Comparison of ENCODE assay signal across 17 cellular contexts in genomic region chr6:18339599-18339998, GRCh38. TPM values are rescaled to one million over a fixed set of nuclear protein-coding genes. Genes with fewer than 3 reads are reported as not detected.
DNase-seq lines count a peak whose midpoint lies in the region; ATAC-seq, FAIRE-seq and TF ChIP-seq lines count a peak whose summit lies in the region.
"Had no signal": no experiment of that assay in that cellular context is flagged by ENCODE, and none has a peak within 500 bp of the region (broad histone marks: within the 10 kb centered on the region; RNA-seq: fewer than 3 reads in every experiment).

No MANE protein-coding gene starts in this region.

- FAIRE-seq in K562 (lab: Jason Lieb, UNC), result no peak
- FAIRE-seq in keratinocyte (lab: Jason Lieb, UNC), result peak; percentile 81
- FAIRE-seq: G401.6, GM19239 had no signal

- H3K9ac ChIP-seq in Karpas-422 (ENCODE audit: low read length), result no peak overlapping the region
- H3K9ac ChIP-seq in K562 (ENCODE audit: insufficient read depth in 1 of 2, low read depth in 2 of 2, low read length in 2 of 2), result no peak overlapping the region
- no peak overlapping the region for H3K9ac ChIP-seq in keratinocyte (ENCODE audit: control insufficient read depth, extremely low read depth, insufficient read depth, low read length)
- H3K9ac ChIP-seq: GM23248 had no signal

- peak overlapping the region; percentile 93 for H3K27ac ChIP-seq in Karpas-422 (ENCODE audit: low read length)
- H3K27ac ChIP-seq in K562 (ENCODE audit: extremely low read depth, low read depth, low read length), result no peak overlapping the region
- H3K27ac ChIP-seq in keratinocyte (ENCODE audit: control insufficient read depth, insufficient read depth, low read length), result no peak overlapping the region
- H3K27ac ChIP-seq: GM23248 had no signal

- in situ Hi-C loops in K562 (cut with MboI), result no loop called here

- H2AFZ ChIP-seq in Karpas-422 (ENCODE audit: low read length) (no peak overlapping the region), K562 (ENCODE audit: low read depth, low read length) (no peak overlapping the region), keratinocyte (ENCODE audit: control insufficient read depth, low read length) (no peak overlapping the region)
- H2AFZ ChIP-seq: GM23248 had no signal

- no peak for ATAC-seq in K562
- ATAC-seq in HG03354 (IDR thresholded peaks at IDR 0.05; ENCODE audit: poor library complexity, severe bottlenecking, unreplicated experiment), result no peak
- ATAC-seq: HCT116 had no signal

- H3K79me2 ChIP-seq in Karpas-422 (ENCODE audit: low read length), result no peaks in the 10 kb centered on the region
- no peaks in the 10 kb centered on the region for H3K79me2 ChIP-seq in K562 (ENCODE audit: control insufficient read depth, insufficient read depth, low read length)
- H3K79me2 ChIP-seq in keratinocyte (ENCODE audit: control insufficient read depth, insufficient read depth, low read length), result no peaks in the 10 kb centered on the region

- H3K4me1 Mint-ChIP-seq in type B pancreatic cell (ENCODE audit: unreplicated experiment), result peaks cover 6% of the 10 kb centered on the region
- H3K4me1 Mint-ChIP-seq: CD4-positive, alpha-beta memory T cell had no signal

- H3K4me2 ChIP-seq in Karpas-422 (ENCODE audit: low read depth, low read length, poor library complexity, severe bottlenecking) (peak overlapping the region; percentile 5), K562 (ENCODE audit: insufficient read depth, low read length) (no peak overlapping the region), keratinocyte (ENCODE audit: control insufficient read depth, extremely low read depth, insufficient read depth, low read depth, low read length) (no peak overlapping the region)

- dilution Hi-C loops in keratinocyte (cut with MboI; ENCODE audit: extremely low pct_ligation_motif_present, low sequenced_read_pairs), result no loop called here

- TF ChIP-seq EP300 in K562 (IDR thresholded peaks at IDR 0.05; ENCODE audit: low read length), result no peak

- TF ChIP-seq POLR2A in K562 (conservative IDR thresholded peaks at IDR 0.05), result no peak

- H3K4me1 ChIP-seq in Karpas-422 (ENCODE audit: low read length), result peaks cover 93% of the 10 kb centered on the region
- H3K4me1 ChIP-seq in K562 (replicated peaks in 1 of 2; ENCODE audit: control insufficient read depth in 2 of 2, insufficient read depth in 2 of 2, low read length in 2 of 2), result no peaks in the 10 kb centered on the region
- peaks cover 39% of the 10 kb centered on the region for H3K4me1 ChIP-seq in keratinocyte (ENCODE audit: control insufficient read depth, extremely low read depth, insufficient read depth, low read length)

- TF ChIP-seq RAD21 in K562 (CRISPR knock-in tag; conservative IDR thresholded peaks at IDR 0.05 in 1 of 2, IDR thresholded peaks at IDR 0.05 in 1 of 2), result no peak

- CTCF ChIA-PET in K562 (lab: Yijun Ruan, JAX; ENCODE audit: low intra/inter-chr PET ratio), result no interaction called here

- H3K4me3 Mint-ChIP-seq in type B pancreatic cell, result no peak overlapping the region
- H3K4me3 Mint-ChIP-seq: CD4-positive, alpha-beta memory T cell; H9; HFFc6 had no signal

- intact Hi-C loops in K562 (cut with micrococcal nuclease), result no loop called here

- BruUV-seq in K562 (replicated peaks; lab: Mats Ljungman, UMichigan), result no TSS peak

- H3K36me3 ChIP-seq in Karpas-422 (ENCODE audit: insufficient read depth, low read length) (no peaks in the 10 kb centered on the region), K562 (ENCODE audit: control insufficient read depth, insufficient read depth, low read length) (no peaks in the 10 kb centered on the region), keratinocyte (ENCODE audit: control insufficient read depth in 2 of 2, extremely low read depth in 1 of 2, insufficient read depth in 2 of 2, low read length in 2 of 2) (no peaks in the 10 kb centered on the region)

- H3K9me2 ChIP-seq in Karpas-422 (replicated peaks; ENCODE audit: insufficient read depth, low read length), result no peaks in the 10 kb centered on the region

- no peaks in the 10 kb centered on the region for H3K9me1 ChIP-seq in K562 (ENCODE audit: control insufficient read depth, insufficient read depth, low read length)
- no peaks in the 10 kb centered on the region for H3K9me1 ChIP-seq in keratinocyte (ENCODE audit: control insufficient read depth, extremely low read depth, insufficient read depth, low read length)

- H3K9me3 Mint-ChIP-seq in type B pancreatic cell, result no peaks in the 10 kb centered on the region
- H3K9me3 Mint-ChIP-seq: CD4-positive, alpha-beta memory T cell; H9; HFFc6 had no signal

- H3K27me3 ChIP-seq in Karpas-422 (ENCODE audit: low read length), result no peaks in the 10 kb centered on the region
- H3K27me3 ChIP-seq in K562 (ENCODE audit: control insufficient read depth in 2 of 2, insufficient read depth in 2 of 2, low read length in 2 of 2), result peaks cover 5 to 6% of the 10 kb centered on the region in 2 experiments; a peak in 2 of 5 replicates
- H3K27me3 ChIP-seq in keratinocyte (ENCODE audit: control insufficient read depth, extremely low read depth, insufficient read depth, low read length), result no peaks in the 10 kb centered on the region

- no peaks in the 10 kb centered on the region for H3K36me3 Mint-ChIP-seq in type B pancreatic cell
- H3K36me3 Mint-ChIP-seq: CD4-positive, alpha-beta memory T cell had no signal

- no peaks in the 10 kb centered on the region for H3K27me3 Mint-ChIP-seq in type B pancreatic cell

- DNase-seq in Karpas-422, result no peak
- DNase-seq in K562 (ENCODE audit: extremely low read depth in 1 of 4, low spot score in 3 of 4), result no peak
- DNase-seq in keratinocyte (ENCODE audit: low read depth, low spot score), result no peak
- no peak for DNase-seq in type B pancreatic cell (ENCODE audit: extremely low spot score, unreplicated experiment)
- DNase-seq in HuH-7.5 (ENCODE audit: low spot score), result no peak
- DNase-seq: C1 segment of cervical spinal cord; Calu3; CD4-positive, alpha-beta memory T cell; COR-L47; DMS53; GM23248; H9; HFFc6 had no signal

- POLR2A ChIA-PET in K562 (lab: Yijun Ruan, JAX), result no interaction called here

- H3K9me3 ChIP-seq in Karpas-422 (ENCODE audit: low read length) (no peaks in the 10 kb centered on the region), K562 (replicated peaks; ENCODE audit: control insufficient read depth, insufficient read depth, low read depth, low read length) (no peaks in the 10 kb centered on the region), keratinocyte (ENCODE audit: control insufficient read depth, low read depth, low read length) (no peaks in the 10 kb centered on the region)

- no peak overlapping the region for H3K27ac Mint-ChIP-seq in type B pancreatic cell
- H3K27ac Mint-ChIP-seq: H9, HFFc6 had no signal

- WGBS in K562 (ENCODE audit: insufficient coverage, low coverage, missing lambda C conversion rate), result 4% methylated on average over 1 of the region's 1 CpG

- H3K4me3 ChIP-seq in Karpas-422 (ENCODE audit: low read length), result no peak overlapping the region
- no peak overlapping the region for H3K4me3 ChIP-seq in K562
- no peak overlapping the region for H3K4me3 ChIP-seq in keratinocyte (ENCODE audit: control insufficient read depth in 2 of 3, extremely low read depth in 1 of 3, insufficient read depth in 2 of 3, low read depth in 1 of 3, low read length in 3 of 3)
- H3K4me3 ChIP-seq: GM23248 had no signal

- no peaks in the 10 kb centered on the region for H4K20me1 ChIP-seq in Karpas-422 (ENCODE audit: insufficient read depth, low read depth, low read length)
- H4K20me1 ChIP-seq in K562 (replicated peaks; ENCODE audit: control insufficient read depth, insufficient read depth, low read length), result no peaks in the 10 kb centered on the region
- H4K20me1 ChIP-seq in keratinocyte (ENCODE audit: control insufficient read depth, extremely low read depth, insufficient read depth, low read length), result no peaks in the 10 kb centered on the region

- TF ChIP-seq CTCF in K562 (IDR thresholded peaks at IDR 0.05 in 2 of 3, conservative IDR thresholded peaks at IDR 0.05 in 1 of 3; ENCODE audit: insufficient read depth in 2 of 3, low read depth in 1 of 3, low read length in 3 of 3) (no peak), keratinocyte (optimal IDR thresholded peaks at IDR 0.05 in 1 of 3, IDR thresholded peaks at IDR 0.05 in 1 of 3, conservative IDR thresholded peaks at IDR 0.05 in 1 of 3; ENCODE audit: extremely low read depth in 1 of 3, insufficient read depth in 2 of 3, low read length in 3 of 3) (no peak), type B pancreatic cell (conservative IDR thresholded peaks at IDR 0.05) (no peak)

TF ChIP-seq in K562, 482 proteins besides CTCF, POLR2A, EP300 and RAD21 (continues in another document):
- TF ChIP-seq SRF (CRISPR knock-in tag; IDR thresholded peaks at IDR 0.05) (peak in 1 of 2 experiments; percentile 90; a peak in 2 of 4 replicates), MIER1 (IDR thresholded peaks at IDR 0.05; ENCODE audit: low read depth) (no peak)

RNA-seq across cellular contexts. Expression of gene RNF144B, which starts 47.6 kb away (rescaled TPM):
- 28.1 and 36.4 TPM in 2 replicates for total RNA-seq in Karpas-422 (2014; rRNA removed; shearing (Covaris generic); ENCODE audit: low replicate concordance)
- not detected in 2 replicates for total RNA-seq in K562 (2011; cell fraction: chromatin; rRNA removed; ENCODE audit: low replicate concordance)
- total RNA-seq in K562 (2011; cell fraction: nucleolus; rRNA removed), result not detected in 2 replicates
- total RNA-seq in K562 (2011; cell fraction: nucleoplasm; rRNA removed), result not detected in 2 replicates
- total RNA-seq in K562 (2014; rRNA removed) (not detected in 2 replicates), K562 (2014; rRNA removed; fragmentation: Illumina TruSeq; extraction: Trizol) (not detected in 2 replicates), K562 (2015; rRNA removed; fragmentation: Illumina TruSeq; extraction: Trizol) (not detected in 2 replicates), K562 (2021) (not detected in 2 replicates), type B pancreatic cell (ENCODE audit: low replicate concordance) (10.8 and 19.4 TPM in 2 replicates)
- polyA plus RNA-seq in K562 (2011; rRNA removed) (0.01 TPM in 1 of 2 replicates, not detected in the other), K562 (2014; fragmentation: Illumina TruSeq; extraction: Trizol) (not detected in 2 replicates), K562 (2014; fragmentation: Nextera tagmentation; extraction: Ambion mirVana) (under 1 TPM in 1 of 2 experiments, not detected in 1; 0.01 TPM), K562 (2014; rRNA removed) (not detected in 2 replicates), keratinocyte (6.9 to 9.0 TPM (median 8.0 TPM) in 3 replicates)
- not detected in 2 replicates for polyA plus RNA-seq in K562 (2011; cell fraction: cytosol; rRNA removed)
- polyA plus RNA-seq in K562 (2011; cell fraction: nucleus; rRNA removed), result not detected in 2 replicates
- polyA plus RNA-seq in K562 (2012), result 0.03 and 0.07 TPM in 2 replicates
- polyA minus RNA-seq in K562 (2011; rRNA and poly(A)+ RNA removed), result not detected in 2 replicates
- polyA minus RNA-seq in K562 (2011; cell fraction: cytosol; rRNA and poly(A)+ RNA removed), result not detected in 2 replicates
- not detected in 2 replicates for polyA minus RNA-seq in K562 (2011; cell fraction: nucleus; rRNA and poly(A)+ RNA removed)
- 15.1 TPM for polyA plus RNA-seq in keratinocyte (2011; ENCODE audit: low read depth)
- 4.7 and 8.6 TPM in 2 replicates for polyA plus RNA-seq in keratinocyte (2011; cell fraction: cytosol; rRNA removed)
- polyA plus RNA-seq in keratinocyte (2011; cell fraction: nucleus; rRNA removed), result 9.2 and 11.0 TPM in 2 replicates
- 8.5 and 18.1 TPM in 2 replicates for polyA plus RNA-seq in keratinocyte (2012; ENCODE audit: low replicate concordance)
- polyA minus RNA-seq in keratinocyte, result 17.8 to 28.0 TPM (median 27.5 TPM) in 3 replicates
- polyA minus RNA-seq in keratinocyte (2011; cell fraction: cytosol; rRNA and poly(A)+ RNA removed), result 15.3 TPM
- polyA minus RNA-seq in keratinocyte (2011; cell fraction: nucleus; rRNA and poly(A)+ RNA removed), result 17.6 and 29.7 TPM in 2 replicates

Comparison
In these comparisons a context has a peak if more than half of its experiments do, and no peak if none do; other contexts are left out.
1. RNA of gene RNF144B, which starts 47.6 kb away (total RNA-seq): 28.1 to 36.4 TPM in Karpas-422 and 10.8 to 19.4 TPM in type B pancreatic cell; not detected in K562; every median in the first group is over 10 times any median in the second.